8 cellular contexts compared by ENCODE assay signal in the genomic region with DNA sequence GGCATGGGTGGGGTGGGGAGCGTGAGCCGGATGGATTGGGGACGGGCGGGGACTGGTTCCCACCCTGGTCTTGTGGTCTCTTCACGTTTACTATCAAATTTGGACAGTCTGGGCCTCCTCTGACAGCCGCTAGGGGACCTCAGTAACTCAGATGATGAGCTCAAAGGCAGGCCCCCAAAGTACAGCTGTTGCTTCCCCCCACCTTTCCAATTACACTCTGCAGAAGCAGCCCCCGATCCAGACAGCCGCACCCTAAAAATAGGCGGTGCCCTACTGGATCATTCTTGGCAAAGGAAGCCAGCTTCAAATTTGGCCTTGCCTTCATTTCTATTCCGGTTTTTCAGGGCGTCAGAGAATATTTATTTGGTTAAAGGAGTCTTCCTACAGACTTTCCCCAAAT. TPM values are rescaled to one million over a fixed set of nuclear protein-coding genes. Genes with fewer than 3 reads are reported as not detected.
DNase-seq lines count a peak whose midpoint lies in the region; FAIRE-seq and TF ChIP-seq lines count a peak whose summit lies in the region.

No MANE protein-coding gene starts in this region.

- H3K36me3 Mint-ChIP-seq in chondrocyte (ENCODE audit: low read depth) = no peaks in the 10 kb centered on the region

- FAIRE-seq in GM12892 (lab: Jason Lieb, UNC) = peak; percentile 88

- no peaks in the 10 kb centered on the region for H3K9me3 ChIP-seq in mucosa of rectum (ENCODE audit: control insufficient read depth in 2 of 2, low read length in 2 of 2)

- H3K9ac ChIP-seq in mucosa of rectum (ENCODE audit: low read depth in 1 of 2, low read length in 2 of 2) = no peak overlapping the region

- no peak overlapping the region for H3K4me3 Mint-ChIP-seq in chondrocyte (ENCODE audit: unreplicated experiment)

- DNase-seq in GM12892 (ENCODE audit: insufficient read length) = peak; percentile 48
- DNase-seq in RPMI8226 = peak; percentile 23
- no peak for DNase-seq in chondrocyte (ENCODE audit: low spot score)
- DNase-seq in occipital lobe (lab: John Stamatoyannopoulos, UW) = no peak
- DNase-seq in cerebellar cortex (ENCODE audit: low spot score) = no peak
- no peak for DNase-seq in GM19240 (ENCODE audit: insufficient read length, low spot score)
- no peak for DNase-seq in HK-2 (ENCODE audit: unreplicated experiment)

- no peak overlapping the region for H3K27ac Mint-ChIP-seq in chondrocyte (ENCODE audit: unreplicated experiment)

- H3K4me3 ChIP-seq in mucosa of rectum (ENCODE audit: low read length in 2 of 2) = peak overlapping the region; percentile 2 to 78

- no peaks in the 10 kb centered on the region for H3K9me3 Mint-ChIP-seq in chondrocyte (ENCODE audit: low read depth)

- no peaks in the 10 kb centered on the region for H3K36me3 ChIP-seq in mucosa of rectum (ENCODE audit: control insufficient read depth in 2 of 2, insufficient read depth in 2 of 2, low read length in 2 of 2)

- TF ChIP-seq POLR2A in GM12892 (IDR thresholded peaks at IDR 0.05; ENCODE audit: low read depth, low read length) = no peak

- peaks cover 8 to 12% of the 10 kb centered on the region in 2 donors for H3K4me1 ChIP-seq in mucosa of rectum (ENCODE audit: control insufficient read depth in 2 of 2, insufficient read depth in 2 of 2, low read length in 2 of 2)

- no peak overlapping the region for H3K27ac ChIP-seq in mucosa of rectum (ENCODE audit: low read depth in 2 of 2, low read length in 2 of 2)

- peak; percentile 45 for TF ChIP-seq CTCF in chondrocyte (IDR thresholded peaks at IDR 0.05)

- peaks cover 29% of the 10 kb centered on the region for H3K4me1 Mint-ChIP-seq in chondrocyte (ENCODE audit: low read depth)

- H3K27me3 ChIP-seq in mucosa of rectum (ENCODE audit: control insufficient read depth in 2 of 2, insufficient read depth in 2 of 2, low read length in 2 of 2) = no peaks in the 10 kb centered on the region

- no peaks in the 10 kb centered on the region for H3K27me3 Mint-ChIP-seq in chondrocyte (ENCODE audit: low read depth)

RNA-seq across cellular contexts. Expression of gene FOXO1, which starts 1.9 kb away (rescaled TPM):
- 7.0 TPM for polyA plus RNA-seq in GM12892 (2012; ENCODE audit: missing spikeins)
- total RNA-seq in chondrocyte = 8.9 to 17.7 TPM (median 9.7 TPM) in 3 replicates
- total RNA-seq in occipital lobe = 4.2 TPM

Comparison
In these comparisons a context has a peak if more than half of its experiments do, and no peak if none do; other contexts are left out.
1. DNase-seq: peak in GM12892 (single experiment) and RPMI8226 (single experiment); none in chondrocyte (single experiment), occipital lobe (single experiment), cerebellar cortex (single experiment), GM19240 (single experiment) and HK-2 (single experiment).